ENCODE assay signal across 8 cellular contexts in the genomic region with DNA sequence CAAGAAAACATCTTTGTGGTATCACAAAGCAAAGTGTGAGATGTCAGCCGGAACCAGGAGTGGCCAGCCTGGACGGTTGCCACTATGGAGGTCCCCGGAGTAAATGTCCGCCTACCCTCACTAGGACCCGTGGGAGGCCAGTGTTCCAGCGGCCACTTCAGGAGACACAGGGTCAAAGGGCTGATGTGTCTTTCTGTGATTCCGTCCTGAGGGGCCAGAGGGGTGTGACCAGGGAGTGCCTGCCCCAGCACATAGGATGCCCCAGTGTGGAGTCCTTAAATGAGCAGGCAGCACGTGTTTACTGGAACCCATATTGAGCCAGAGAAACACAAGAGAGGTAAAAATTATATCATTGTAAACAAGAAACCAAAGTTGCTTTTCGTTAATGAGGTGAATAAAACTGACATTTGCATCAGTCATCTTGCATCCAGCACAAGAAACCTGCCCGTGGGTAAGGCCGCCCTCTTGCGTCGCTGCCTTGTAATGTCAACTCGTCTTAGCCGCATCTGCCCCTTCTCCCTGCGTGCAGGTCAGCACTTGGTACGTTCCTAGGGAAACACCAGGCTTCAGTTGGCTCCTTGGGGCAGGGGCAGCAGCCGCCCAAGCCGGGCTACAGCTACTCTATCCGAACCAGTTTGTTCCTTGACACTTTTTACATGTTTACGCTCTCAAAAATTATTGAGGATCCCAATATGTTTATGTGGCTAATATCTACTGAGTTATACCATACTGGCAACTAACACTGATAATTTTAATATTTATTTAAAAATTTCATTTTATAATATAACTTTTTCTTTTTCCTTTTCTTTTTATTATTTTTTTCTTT. TPM values are rescaled to one million over a fixed set of nuclear protein-coding genes. Genes with fewer than 3 reads are reported as not detected.
DNase-seq lines count a peak whose midpoint lies in the region; ATAC-seq lines count a peak whose summit lies in the region.

No MANE protein-coding gene starts in this region.

- no peak overlapping the region for H3K27ac ChIP-seq in right cardiac atrium (ENCODE audit: low read length)

- H3K4me1 Mint-ChIP-seq in T-cell = no peaks in the 10 kb centered on the region

- DNase-seq in NCI-H1694 (lab: John Stamatoyannopoulos, UW) (peak; percentile 90), T-cell (peak; percentile 34 to 77 (median 66)), amniotic stem cell (lab: John Stamatoyannopoulos, UW) (peak; percentile 73), right cardiac atrium (peak; percentile 82 to 92 (median 89)), sciatic nerve (ENCODE audit: low spot score) (peak; percentile 89), mesenteric fat pad (ENCODE audit: low spot score) (no peak)

- peaks cover 4% of the 10 kb centered on the region for H3K36me3 Mint-ChIP-seq in T-cell

- no peaks in the 10 kb centered on the region for H3K27me3 ChIP-seq in right cardiac atrium (ENCODE audit: control insufficient read depth, insufficient read depth)

- intact Hi-C loops in right cardiac atrium (cut with DNase I) (loop anchor here in 3 of 4 donors (2.0 to 5.0 kb wide), 3 partner anchors 86 to 141 kb away; a partner anchor contains a TSS), sciatic nerve (cut with DNase I) (no loop called here)

- POLR2A ChIA-PET in T-cell (lab: Charles Lee) = interaction anchor here in 1 of 2 donors (0.6 kb wide), 1 partner anchor 11 kb away, joined by 4 read pairs; no protein-coding TSS in a partner anchor

- WGBS in right cardiac atrium = 17% methylated on average over 21 of the region's 21 CpGs

- H3K4me1 ChIP-seq in right cardiac atrium (ENCODE audit: control insufficient read depth, insufficient read depth, low read length) = no peaks in the 10 kb centered on the region

- no peaks in the 10 kb centered on the region for H3K9me3 ChIP-seq in right cardiac atrium (ENCODE audit: control insufficient read depth, low read length)

- no peak overlapping the region for H3K27ac Mint-ChIP-seq in T-cell

- H3K4me3 Mint-ChIP-seq in T-cell = no peak overlapping the region

- CTCF ChIA-PET in T-cell (lab: Charles Lee) = interaction anchor here (0.7 to 1.6 kb wide), 3 partner anchors 83 to 340 kb away, joined by 4 to 11 read pairs (median 6); no protein-coding TSS in a partner anchor

- ATAC-seq in GM18498 (IDR thresholded peaks at IDR 0.05; ENCODE audit: unreplicated experiment) = peak; percentile 94
- ATAC-seq in HG02852 (IDR thresholded peaks at IDR 0.05; ENCODE audit: unreplicated experiment) = peak; percentile 90
- peak; percentile 84 to 87 (median 86) for ATAC-seq in T-cell (replicated peaks in 1 of 4)
- ATAC-seq in right cardiac atrium = peak; percentile 76 to 84
- ATAC-seq in sciatic nerve = peak; percentile 87

- no peak overlapping the region for H3K4me3 ChIP-seq in right cardiac atrium (ENCODE audit: low read length)

- H3K27me3 Mint-ChIP-seq in T-cell = peaks cover 5 to 28% of the 10 kb centered on the region in 2 donors

- H3K9me3 Mint-ChIP-seq in T-cell = peaks cover 0 to 10% (median 0%) of the 10 kb centered on the region in 3 donors

RNA-seq across cellular contexts. Expression of a gene that starts 46.7 kb away (rescaled TPM):
- total RNA-seq in T-cell (10 to 100 TPM; 35.3 to 41.1 (median 38.1) TPM), right cardiac atrium (100 to 1,000 TPM; 178 to 208 (median 191) TPM), sciatic nerve (253 TPM), mesenteric fat pad (221 TPM)
- polyA plus RNA-seq in right cardiac atrium = 224 TPM
